In the genomic region with DNA sequence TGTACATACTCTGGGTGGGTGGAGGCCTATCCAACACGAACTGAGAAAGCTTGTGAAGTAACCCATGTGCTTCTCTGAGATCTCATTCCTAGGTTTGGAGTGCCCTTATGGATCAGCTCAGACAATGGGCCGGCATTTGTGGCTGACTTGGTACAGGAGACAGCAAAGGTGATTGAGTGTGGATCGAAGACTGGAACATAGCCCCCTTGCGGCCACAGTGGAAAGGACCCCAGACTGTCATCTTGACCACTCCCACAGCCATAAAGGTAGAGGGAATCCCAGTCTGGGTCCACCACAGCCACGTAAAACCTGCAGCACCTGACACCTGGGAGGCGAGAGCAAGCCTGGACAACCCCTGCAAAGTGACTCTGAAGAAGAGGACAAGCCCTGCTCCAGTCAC, we compare ENCODE assay signal across 27 cellular contexts.
"Had no signal": no experiment of that assay in that cellular context is flagged by ENCODE, and none has a peak within 500 bp of the region (broad histone marks: within the 10 kb centered on the region; RNA-seq: fewer than 3 reads in every experiment).

No MANE protein-coding gene starts in this region.

- H3K9me3 Mint-ChIP-seq: nephron progenitor cell had no signal

- H3K27ac ChIP-seq: dorsolateral prefrontal cortex, epithelial cell of prostate, gastrocnemius medialis, heart left ventricle, hepatocyte, lower lobe of right lung, prostate gland, right atrium auricular region, stomach, thyroid gland had no signal

- H3K27ac Mint-ChIP-seq: immature natural killer cell; naive thymus-derived CD8-positive, alpha-beta T cell; nephron progenitor cell; type B pancreatic cell had no signal

- H3K27me3 ChIP-seq: dorsolateral prefrontal cortex, gastrocnemius medialis, heart left ventricle, hepatocyte, right atrium auricular region, stomach, thyroid gland had no signal

- H3K36me3 ChIP-seq: gastrocnemius medialis, heart left ventricle, lower lobe of right lung, prostate gland, right atrium auricular region, stomach, thyroid gland had no signal

- H3K4me3 Mint-ChIP-seq: immature natural killer cell; naive thymus-derived CD8-positive, alpha-beta T cell; nephron progenitor cell; type B pancreatic cell had no signal

- H3K4me1 Mint-ChIP-seq: immature natural killer cell; naive thymus-derived CD8-positive, alpha-beta T cell; nephron progenitor cell had no signal

- H3K27me3 Mint-ChIP-seq: naive thymus-derived CD8-positive, alpha-beta T cell; type B pancreatic cell had no signal

- H3K36me3 Mint-ChIP-seq: immature natural killer cell; naive thymus-derived CD8-positive, alpha-beta T cell; type B pancreatic cell had no signal

- H3K9me3 ChIP-seq: gastrocnemius medialis, lower lobe of right lung, prostate gland, right atrium auricular region, thyroid gland had no signal

- H3K4me3 ChIP-seq: dorsolateral prefrontal cortex, gastrocnemius medialis, heart left ventricle, hepatocyte, lower lobe of right lung, prostate gland, right atrium auricular region, smooth muscle cell, stomach, thyroid gland had no signal

- DNase-seq: dorsolateral prefrontal cortex; effector CD4-positive, alpha-beta T cell; foreskin fibroblast; gastrocnemius medialis; heart left ventricle; immature natural killer cell; islet precursor cell; kidney glomerular epithelial cell; left colon; left ventricle myocardium superior; lower lobe of right lung; naive thymus-derived CD8-positive, alpha-beta T cell; nephron progenitor cell; nucleus accumbens; stimulated activated CD4-positive, alpha-beta T cell treated with anti-CD3 and anti-CD28 coated beads, Interleukin-12 subunit alpha, Interleukin-12 subunit beta, amount 100 ng/mL, for 4 hours; stimulated activated CD4-positive, alpha-beta T cell treated with anti-CD3 and anti-CD28 coated beads, Interleukin-1b, Interleukin-23, amount 100 ng/mL, for 48 hours; stimulated activated CD4-positive, alpha-beta T cell treated with anti-CD3 and anti-CD28 coated beads, Interleukin-4, amount 100 ng/mL, for 1 hour; stimulated activated CD8-positive, alpha-beta memory T cell treated with anti-CD3 and anti-CD28 coated beads, Interleukin-4, amount 100 ng/mL, for 48 hours; stimulated activated naive CD4-positive, alpha-beta T cell treated with Interleukin-2 at 50 U/mL for 16 hours; stomach; thyroid gland had no signal

- H3K4me1 ChIP-seq: gastrocnemius medialis, heart left ventricle, lower lobe of right lung, prostate gland, right atrium auricular region, stomach, thyroid gland had no signal
